In genomic region chr2:26564121-26564520, GRCh38 we compare ENCODE assay signal across 20 cellular contexts.
A peak's percentile ranks its signal among the peaks of the same experiment; 100 is the strongest.
DNase-seq lines count a peak whose midpoint lies in the region; ATAC-seq and TF ChIP-seq lines count a peak whose summit lies in the region.
"Had no signal": no experiment of that assay in that cellular context is flagged by ENCODE, and none has a peak within 500 bp of the region (broad histone marks: within the 10 kb centered on the region; RNA-seq: fewer than 3 reads in every experiment).

No MANE protein-coding gene starts in this region.

- no peak for TF ChIP-seq EP300 in suprapubic skin (IDR thresholded peaks at IDR 0.05)

- H3K9me3 Mint-ChIP-seq in activated CD4-positive, alpha-beta T cell treated with anti-CD3 and anti-CD28 coated beads for 36 hours (ENCODE audit: low read depth): no peaks in the 10 kb centered on the region
- H3K9me3 Mint-ChIP-seq: CD8-positive, alpha-beta T cell had no signal

- H3K4me3 Mint-ChIP-seq in activated CD4-positive, alpha-beta T cell treated with anti-CD3 and anti-CD28 coated beads for 36 hours: no peak overlapping the region
- H3K4me3 Mint-ChIP-seq: CD8-positive, alpha-beta T cell had no signal

- no peaks in the 10 kb centered on the region for H3K4me1 ChIP-seq in right cardiac atrium (ENCODE audit: control insufficient read depth, insufficient read depth, low read length)
- peaks cover 14% of the 10 kb centered on the region for H3K4me1 ChIP-seq in suprapubic skin

- TF ChIP-seq POLR2A in suprapubic skin (IDR thresholded peaks at IDR 0.05): no peak

- H3K4me1 Mint-ChIP-seq in activated CD4-positive, alpha-beta T cell treated with anti-CD3 and anti-CD28 coated beads for 36 hours: peaks cover 5% of the 10 kb centered on the region

- H3K36me3 ChIP-seq in suprapubic skin: no peaks in the 10 kb centered on the region

- H3K27ac ChIP-seq in right cardiac atrium (ENCODE audit: low read length): no peak overlapping the region
- no peak overlapping the region for H3K27ac ChIP-seq in suprapubic skin

- POLR2A ChIA-PET in activated CD4-positive, alpha-beta T cell treated with anti-CD3 and anti-CD28 coated beads for 36 hours (lab: Charles Lee): no interaction called here

- H3K27ac Mint-ChIP-seq in activated CD4-positive, alpha-beta T cell treated with anti-CD3 and anti-CD28 coated beads for 36 hours: no peak overlapping the region
- H3K27ac Mint-ChIP-seq: CD8-positive, alpha-beta T cell had no signal

- H3K36me3 Mint-ChIP-seq in activated CD4-positive, alpha-beta T cell treated with anti-CD3 and anti-CD28 coated beads for 36 hours (ENCODE audit: low read depth): no peaks in the 10 kb centered on the region
- H3K36me3 Mint-ChIP-seq: CD8-positive, alpha-beta T cell had no signal

- peak; percentile 1 for DNase-seq in activated CD4-positive, alpha-beta T cell treated with anti-CD3 and anti-CD28 coated beads for 36 hours
- DNase-seq in activated CD4-positive, alpha-beta T cell treated with anti-CD3 and anti-CD28 coated beads for 4 hours: no peak
- DNase-seq in left cardiac atrium (peak; percentile 0), right cardiac atrium (no peak), islet precursor cell (peak; percentile 42), suprapubic skin (ENCODE audit: low spot score in 2 of 2) (peak; percentile 15 to 17), NOMO-1 treated with DMSO at 0.1 percent for 48 hours (lab: John Stamatoyannopoulos, UW; ENCODE audit: unreplicated experiment) (no peak)
- DNase-seq: C1 segment of cervical spinal cord; CD8-positive, alpha-beta T cell; DND-41; H7; Karpas-422; MV-4-11; NCI-H1105 treated with DMSO at 0.1 percent for 48 hours; NCI-H2029 treated with DMSO at 0.1 percent for 48 hours; NCI-H226; NCI-H524; PC-3 had no signal

- H3K9me3 ChIP-seq in right cardiac atrium (ENCODE audit: control insufficient read depth, low read length) (no peaks in the 10 kb centered on the region), suprapubic skin (no peaks in the 10 kb centered on the region)

- no peak for ATAC-seq in activated CD4-positive, alpha-beta T cell treated with anti-CD3 and anti-CD28 coated beads for 36 hours
- ATAC-seq in left cardiac atrium (no peak), right cardiac atrium (no peak), GM19467 (IDR thresholded peaks at IDR 0.05; ENCODE audit: unreplicated experiment) (no peak)
- ATAC-seq: CD8-positive, alpha-beta T cell; GM12878; PC-3 had no signal

- H3K27me3 ChIP-seq in right cardiac atrium (ENCODE audit: control insufficient read depth, insufficient read depth): no peaks in the 10 kb centered on the region
- H3K27me3 ChIP-seq in suprapubic skin: peaks cover 79% of the 10 kb centered on the region

- no peak for TF ChIP-seq CTCF in suprapubic skin (IDR thresholded peaks at IDR 0.05)

- peaks cover 39% of the 10 kb centered on the region for H3K27me3 Mint-ChIP-seq in activated CD4-positive, alpha-beta T cell treated with anti-CD3 and anti-CD28 coated beads for 36 hours

- CTCF ChIA-PET in activated CD4-positive, alpha-beta T cell treated with anti-CD3 and anti-CD28 coated beads for 36 hours (lab: Charles Lee): interaction anchor here (2.5 kb wide), 1 partner anchor 13 kb away, joined by 9 read pairs; no protein-coding TSS in a partner anchor

- WGBS in right cardiac atrium: 84% methylated on average over 2 of the region's 2 CpGs
- WGBS in suprapubic skin: 72% methylated on average over 2 of the region's 2 CpGs

- H3K4me3 ChIP-seq in right cardiac atrium (ENCODE audit: low read length) (no peak overlapping the region), suprapubic skin (no peak overlapping the region)
- H3K4me3 ChIP-seq: GM12878 had no signal

- intact Hi-C loops in activated CD4-positive, alpha-beta T cell treated with anti-CD3 and anti-CD28 coated beads for 36 hours (cut with DNase I, micrococcal nuclease): no loop called here
- intact Hi-C loops in left cardiac atrium (cut with DNase I): no loop called here
- intact Hi-C loops in right cardiac atrium (cut with DNase I): no loop called here

Comparison
In these comparisons a context has a peak if more than half of its experiments do, and no peak if none do; other contexts are left out.
1. DNase-seq: peak in activated CD4-positive, alpha-beta T cell treated with anti-CD3 and anti-CD28 coated beads for 36 hours (single experiment), left cardiac atrium (single experiment), islet precursor cell (single experiment) and suprapubic skin (2 of 2); none in activated CD4-positive, alpha-beta T cell treated with anti-CD3 and anti-CD28 coated beads for 4 hours (0 of 2), right cardiac atrium (0 of 3) and NOMO-1 treated with DMSO at 0.1 percent for 48 hours (single experiment).